In genomic region chr13:72638059-72638815, GRCh38 we compare ENCODE assay signal across 28 cellular contexts.
DNase-seq lines count a peak whose midpoint lies in the region; ATAC-seq, FAIRE-seq and TF ChIP-seq lines count a peak whose summit lies in the region.
"Had no signal": no experiment of that assay in that cellular context is flagged by ENCODE, and none has a peak within 500 bp of the region (broad histone marks: within the 10 kb centered on the region; RNA-seq: fewer than 3 reads in every experiment).

No MANE protein-coding gene starts in this region.

- CTCF ChIA-PET in HepG2 (lab: Yijun Ruan, JAX; ENCODE audit: low intra/inter-chr PET ratio, low total read pairs), result no interaction called here

- H3K36me3 ChIP-seq in HepG2 (replicated peaks in 1 of 2; ENCODE audit: control insufficient read depth in 1 of 2, insufficient read depth in 2 of 2, low read length in 2 of 2), result no peaks in the 10 kb centered on the region
- H3K36me3 ChIP-seq in right lobe of liver, result no peaks in the 10 kb centered on the region
- H3K36me3 ChIP-seq: ascending aorta, BE2C, SJSA1, spleen, tibial nerve had no signal

- H3K9me3 ChIP-seq in HepG2 (ENCODE audit: low read length), result no peaks in the 10 kb centered on the region
- H3K9me3 ChIP-seq in right lobe of liver, result no peaks in the 10 kb centered on the region
- H3K9me3 ChIP-seq: ascending aorta, BE2C, SJSA1, spleen, tibial nerve had no signal

- FAIRE-seq in HepG2 (lab: Jason Lieb, UNC), result no peak
- FAIRE-seq: A204.1, frontal cortex had no signal

- H3K4me3 Mint-ChIP-seq in naive thymus-derived CD8-positive, alpha-beta T cell, result no peak overlapping the region
- H3K4me3 Mint-ChIP-seq: activated naive CD4-positive, alpha-beta T cell treated with anti-CD3 and anti-CD28 coated beads, Interleukin-2, amount 10 ng/mL, durations not matched to agents 7 days and 5 days; memory B cell; stimulated activated naive CD8-positive, alpha-beta T cell treated with anti-CD3 and anti-CD28 coated beads, Interleukin-15, amount 100 ng/mL, for 72 hours had no signal

- no peak for ATAC-seq in HepG2
- ATAC-seq in right lobe of liver, result no peak
- no peak for ATAC-seq in naive thymus-derived CD8-positive, alpha-beta T cell
- no peak for ATAC-seq in GM21515 (IDR thresholded peaks at IDR 0.05; ENCODE audit: unreplicated experiment)
- ATAC-seq: esophagus mucosa; stimulated activated naive CD8-positive, alpha-beta T cell treated with anti-CD3 and anti-CD28 coated beads, Interleukin-15, amount 100 ng/mL, for 72 hours had no signal

- no peak overlapping the region for H3K27ac Mint-ChIP-seq in naive thymus-derived CD8-positive, alpha-beta T cell
- H3K27ac Mint-ChIP-seq: activated naive CD4-positive, alpha-beta T cell treated with anti-CD3 and anti-CD28 coated beads, Interleukin-2, amount 10 ng/mL, durations not matched to agents 7 days and 5 days; memory B cell; stimulated activated naive CD8-positive, alpha-beta T cell treated with anti-CD3 and anti-CD28 coated beads, Interleukin-15, amount 100 ng/mL, for 72 hours had no signal

- H3K4me3 ChIP-seq in HepG2 (replicated peaks in 1 of 3; ENCODE audit: insufficient read depth in 1 of 3, low read depth in 2 of 3, low read length in 3 of 3) (no peak overlapping the region), right lobe of liver (no peak overlapping the region), astrocyte of the cerebellum (ENCODE audit: low read depth, low read length) (no peak overlapping the region)
- H3K4me3 ChIP-seq: ascending aorta, SJSA1, spleen, tibial nerve had no signal

- no peaks in the 10 kb centered on the region for H3K9me3 Mint-ChIP-seq in naive thymus-derived CD8-positive, alpha-beta T cell
- H3K9me3 Mint-ChIP-seq: activated naive CD4-positive, alpha-beta T cell treated with anti-CD3 and anti-CD28 coated beads, Interleukin-2, amount 10 ng/mL, durations not matched to agents 7 days and 5 days; stimulated activated naive CD8-positive, alpha-beta T cell treated with anti-CD3 and anti-CD28 coated beads, Interleukin-15, amount 100 ng/mL, for 72 hours had no signal

- no peak for TF ChIP-seq RAD21 in HepG2 (CRISPR knock-in tag; IDR thresholded peaks at IDR 0.05)

- H4K20me1 ChIP-seq in HepG2 (ENCODE audit: insufficient read depth, low read length), result no peaks in the 10 kb centered on the region

- H3K4me2 ChIP-seq in HepG2 (ENCODE audit: low read depth, low read length), result no peak overlapping the region

- no TSS peak for BruUV-seq in HepG2 (replicated peaks; lab: Mats Ljungman, UMichigan)

- no peak for TF ChIP-seq POLR2A in HepG2 (IDR thresholded peaks at IDR 0.05; ENCODE audit: insufficient read depth in 1 of 2, low read depth in 2 of 2, low read length in 2 of 2)
- no peak for TF ChIP-seq POLR2A in right lobe of liver (IDR thresholded peaks at IDR 0.05)

- H3K27me3 Mint-ChIP-seq in naive thymus-derived CD8-positive, alpha-beta T cell, result peaks cover 0 to 3% (median 2%) of the 10 kb centered on the region in 5 donors
- H3K27me3 Mint-ChIP-seq: activated naive CD4-positive, alpha-beta T cell treated with anti-CD3 and anti-CD28 coated beads, Interleukin-2, amount 10 ng/mL, durations not matched to agents 7 days and 5 days; memory B cell had no signal

- H3K9ac ChIP-seq in HepG2 (ENCODE audit: insufficient read depth, low read depth, low read length), result no peak overlapping the region

- WGBS in HepG2 (ENCODE audit: low lambda C conversion rate), result 25% methylated on average over 7 of the region's 7 CpGs
- WGBS in right lobe of liver (ENCODE audit: insufficient coverage, low coverage, low lambda C conversion rate, missing lambda C conversion rate), result 70% methylated on average over 7 of the region's 7 CpGs

- H3K36me3 Mint-ChIP-seq in naive thymus-derived CD8-positive, alpha-beta T cell, result no peaks in the 10 kb centered on the region
- H3K36me3 Mint-ChIP-seq: activated naive CD4-positive, alpha-beta T cell treated with anti-CD3 and anti-CD28 coated beads, Interleukin-2, amount 10 ng/mL, durations not matched to agents 7 days and 5 days; memory B cell had no signal

- TF ChIP-seq CTCF in HepG2 (CRISPR knock-in tag; IDR thresholded peaks at IDR 0.05) (no peak), right lobe of liver (IDR thresholded peaks at IDR 0.05) (no peak), astrocyte of the cerebellum (IDR thresholded peaks at IDR 0.05; ENCODE audit: low read depth, low read length, missing control alignments) (no peak)

- intact Hi-C loops in HepG2 (cut with micrococcal nuclease; ENCODE audit: unreplicated experiment), result no loop called here
- intact Hi-C loops in right lobe of liver (cut with DNase I), result no loop called here

- DNase-seq in HepG2 (ENCODE audit: low spot score) (no peak), right lobe of liver (no peak), astrocyte of the cerebellum (ENCODE audit: low read depth) (peak; percentile 11), iPS-NIHi7 (ENCODE audit: extremely low spot score) (peak; percentile 31), AG08396 (ENCODE audit: low spot score) (no peak), RKO (ENCODE audit: low spot score) (no peak)
- no peak for DNase-seq in naive thymus-derived CD8-positive, alpha-beta T cell
- DNase-seq: activated CD4-positive, alpha-beta T cell treated with anti-CD3 and anti-CD28 coated beads for 48 hours; activated naive CD4-positive, alpha-beta T cell treated with anti-CD3 and anti-CD28 coated beads, Interleukin-2, amount 10 ng/mL, durations not matched to agents 7 days and 5 days; BE2C; DMS79 treated with DMSO at 0.1 percent for 48 hours; effector CD4-positive, alpha-beta T cell; GOT3; hippocampal formation; KBM-7; MV-4-11; NCI-H187; NCI-H748 treated with DMSO at 0.1 percent for 48 hours; spleen; stimulated activated naive CD8-positive, alpha-beta T cell treated with anti-CD3 and anti-CD28 coated beads, Interleukin-15, amount 100 ng/mL, for 72 hours had no signal

- no peak overlapping the region for H2AFZ ChIP-seq in HepG2 (ENCODE audit: low read length)

- H3K27ac ChIP-seq in HepG2 (ENCODE audit: extremely low read length, insufficient read depth, low read length), result no peak overlapping the region
- H3K27ac ChIP-seq in right lobe of liver, result no peak overlapping the region
- H3K27ac ChIP-seq: ascending aorta, SJSA1, spleen, tibial nerve had no signal

- POLR2A ChIA-PET in HepG2 (lab: Yijun Ruan, JAX), result no interaction called here
- POLR2A ChIA-PET in naive thymus-derived CD8-positive, alpha-beta T cell (lab: Charles Lee), result no interaction called here

- no peaks in the 10 kb centered on the region for H3K79me2 ChIP-seq in HepG2 (ENCODE audit: insufficient read depth, low read length)

- TF ChIP-seq EP300 in HepG2 (IDR thresholded peaks at IDR 0.05; ENCODE audit: low read depth in 2 of 2, low read length in 2 of 2) (no peak), HepG2 (CRISPR knock-in tag; IDR thresholded peaks at IDR 0.05; ENCODE audit: borderline replicate concordance) (no peak)

- peaks cover 0 to 2% (median 0%) of the 10 kb centered on the region in 4 donors for H3K4me1 Mint-ChIP-seq in naive thymus-derived CD8-positive, alpha-beta T cell
- H3K4me1 Mint-ChIP-seq: activated naive CD4-positive, alpha-beta T cell treated with anti-CD3 and anti-CD28 coated beads, Interleukin-2, amount 10 ng/mL, durations not matched to agents 7 days and 5 days; memory B cell; stimulated activated naive CD8-positive, alpha-beta T cell treated with anti-CD3 and anti-CD28 coated beads, Interleukin-15, amount 100 ng/mL, for 72 hours had no signal

- H3K4me1 ChIP-seq in HepG2 (ENCODE audit: insufficient read depth, low read length) (no peaks in the 10 kb centered on the region), right lobe of liver (no peaks in the 10 kb centered on the region)
- H3K4me1 ChIP-seq: ascending aorta, BE2C, SJSA1, spleen, tibial nerve had no signal

- in situ Hi-C loops in HepG2 (cut with HindIII; ENCODE audit: extremely low pct_ligation_motif_present, low pct_unique_long_range_greater_than_20kb) (no loop called here), astrocyte of the cerebellum (cut with HindIII; ENCODE audit: low sequenced_read_pairs) (no loop called here)

- H3K27me3 ChIP-seq in HepG2 (ENCODE audit: control insufficient read depth in 1 of 2, insufficient read depth in 2 of 2, low read length in 2 of 2) (no peaks in the 10 kb centered on the region; a peak in 1 of 5 replicates), right lobe of liver (no peaks in the 10 kb centered on the region)
- H3K27me3 ChIP-seq: ascending aorta, BE2C, SJSA1, spleen, tibial nerve had no signal

TF ChIP-seq in HepG2, 621 proteins besides CTCF, POLR2A, EP300 and RAD21:
- peak; percentile 80 for TF ChIP-seq ATF7 (IDR thresholded peaks at IDR 0.05)
- TF ChIP-seq ATF7 (CRISPR knock-in tag; IDR thresholded peaks at IDR 0.05), result no peak
- no peak for TF ChIP-seq THAP7 (CRISPR knock-in tag; IDR thresholded peaks at IDR 0.05)
- TF ChIP-seq KLF6 (CRISPR knock-in tag; IDR thresholded peaks at IDR 0.05), result no peak
- TF ChIP-seq GATAD1 (CRISPR knock-in tag; IDR thresholded peaks at IDR 0.05), result no peak

Comparison
In these comparisons a context has a peak if more than half of its experiments do, and no peak if none do; other contexts are left out.
1. DNase-seq: peak in astrocyte of the cerebellum (single experiment) and iPS-NIHi7 (single experiment); none in HepG2 (single experiment), right lobe of liver (0 of 3), AG08396 (single experiment), naive thymus-derived CD8-positive, alpha-beta T cell (0 of 10) and RKO (single experiment).